In genomic region chr2:23388756-23389514, GRCh38 we compare ENCODE assay signal across 17 cellular contexts.
"Had no signal": no experiment of that assay in that cellular context is flagged by ENCODE, and none has a peak within 500 bp of the region (broad histone marks: within the 10 kb centered on the region; RNA-seq: fewer than 3 reads in every experiment).

No MANE protein-coding gene starts in this region.

- H3K4me3 ChIP-seq: cardiac muscle cell, heart right ventricle, skin epidermis, stomach, thoracic aorta had no signal

- H3K27ac ChIP-seq: cardiac muscle cell, heart right ventricle, skin epidermis, stomach, thoracic aorta had no signal

- FAIRE-seq: colon, endothelial cell of umbilical vein, islet of Langerhans, urothelium cell line had no signal

- H3K9me3 ChIP-seq: heart right ventricle, stomach, thoracic aorta had no signal

- ATAC-seq: activated naive CD4-positive, alpha-beta T cell treated with anti-CD3 and anti-CD28 coated beads, Interleukin-2, amount 50 U/mL, for 72 hours; heart right ventricle; left lobe of liver had no signal

- DNase-seq: activated effector memory CD4-positive, alpha-beta T cell treated with anti-CD3 and anti-CD28 coated beads, Interleukin-2, amount 50 U/mL, for 16 hours; amygdala; effector CD4-positive, alpha-beta T cell; foreskin melanocyte; heart right ventricle; posterior cingulate gyrus; stomach; T-helper 2 cell had no signal

- H3K36me3 ChIP-seq: cardiac muscle cell, heart right ventricle, stomach, thoracic aorta had no signal
